ENCODE assay signal across 1 cellular context in genomic region chr1:205977348-205978014, GRCh38.
TF ChIP-seq lines count a peak whose summit lies in the region.

No MANE protein-coding gene starts in this region.

TF ChIP-seq in GM12878, 131 proteins besides CTCF, POLR2A, EP300 and RAD21:
- no peak for TF ChIP-seq CUX1 (IDR thresholded peaks at IDR 0.05; ENCODE audit: insufficient replicate concordance, low read depth, low read length)
- no peak for TF ChIP-seq CEBPB (IDR thresholded peaks at IDR 0.05; ENCODE audit: borderline replicate concordance in 1 of 2, low read depth in 2 of 2, low read length in 2 of 2)
- no peak for TF ChIP-seq MXI1 (IDR thresholded peaks at IDR 0.05; ENCODE audit: low read depth, low read length)
- TF ChIP-seq YY1 (IDR thresholded peaks at IDR 0.05; ENCODE audit: low read depth, low read length) = peak; percentile 59; the same call in 1 of the 2 replicates
- no peak for TF ChIP-seq PAX8 (IDR thresholded peaks at IDR 0.05)
- peak; percentile 97 for TF ChIP-seq SMC3 (IDR thresholded peaks at IDR 0.05; ENCODE audit: borderline replicate concordance, low read length)
- TF ChIP-seq SMARCA5 (IDR thresholded peaks at IDR 0.05) = 0 out of 2 replicates have a peak, but pooled peaks have one; percentile 25
- no peak for TF ChIP-seq NFYA (IDR thresholded peaks at IDR 0.05; ENCODE audit: borderline replicate concordance, low read depth, low read length)
- TF ChIP-seq POU2F2 (IDR thresholded peaks at IDR 0.05; ENCODE audit: borderline replicate concordance, low read depth, low read length) = 0 out of 3 replicates have a peak, but pooled peaks have one; percentile 8
- no peak for TF ChIP-seq JUNB (IDR thresholded peaks at IDR 0.05)
- TF ChIP-seq NKRF (conservative IDR thresholded peaks at IDR 0.05) = no peak
- no peak for TF ChIP-seq PAX5 (IDR thresholded peaks at IDR 0.05; ENCODE audit: borderline replicate concordance, low read depth, low read length)
- no peak for TF ChIP-seq KLF5 (IDR thresholded peaks at IDR 0.05; ENCODE audit: partially characterized antibody)
- no peak for TF ChIP-seq ZNF592 (IDR thresholded peaks at IDR 0.05)
TF ChIP-seq in GM12878: peak in this region for 4.
